In genomic region chr9:134204991-134205578, GRCh38 we compare ENCODE assay signal across 1 cellular context.
TF ChIP-seq lines count a peak whose summit lies in the region.

No MANE protein-coding gene starts in this region.

TF ChIP-seq in HepG2, 621 proteins besides CTCF, POLR2A, EP300 and RAD21 (continued from another document):
- TF ChIP-seq, protein P1, sequence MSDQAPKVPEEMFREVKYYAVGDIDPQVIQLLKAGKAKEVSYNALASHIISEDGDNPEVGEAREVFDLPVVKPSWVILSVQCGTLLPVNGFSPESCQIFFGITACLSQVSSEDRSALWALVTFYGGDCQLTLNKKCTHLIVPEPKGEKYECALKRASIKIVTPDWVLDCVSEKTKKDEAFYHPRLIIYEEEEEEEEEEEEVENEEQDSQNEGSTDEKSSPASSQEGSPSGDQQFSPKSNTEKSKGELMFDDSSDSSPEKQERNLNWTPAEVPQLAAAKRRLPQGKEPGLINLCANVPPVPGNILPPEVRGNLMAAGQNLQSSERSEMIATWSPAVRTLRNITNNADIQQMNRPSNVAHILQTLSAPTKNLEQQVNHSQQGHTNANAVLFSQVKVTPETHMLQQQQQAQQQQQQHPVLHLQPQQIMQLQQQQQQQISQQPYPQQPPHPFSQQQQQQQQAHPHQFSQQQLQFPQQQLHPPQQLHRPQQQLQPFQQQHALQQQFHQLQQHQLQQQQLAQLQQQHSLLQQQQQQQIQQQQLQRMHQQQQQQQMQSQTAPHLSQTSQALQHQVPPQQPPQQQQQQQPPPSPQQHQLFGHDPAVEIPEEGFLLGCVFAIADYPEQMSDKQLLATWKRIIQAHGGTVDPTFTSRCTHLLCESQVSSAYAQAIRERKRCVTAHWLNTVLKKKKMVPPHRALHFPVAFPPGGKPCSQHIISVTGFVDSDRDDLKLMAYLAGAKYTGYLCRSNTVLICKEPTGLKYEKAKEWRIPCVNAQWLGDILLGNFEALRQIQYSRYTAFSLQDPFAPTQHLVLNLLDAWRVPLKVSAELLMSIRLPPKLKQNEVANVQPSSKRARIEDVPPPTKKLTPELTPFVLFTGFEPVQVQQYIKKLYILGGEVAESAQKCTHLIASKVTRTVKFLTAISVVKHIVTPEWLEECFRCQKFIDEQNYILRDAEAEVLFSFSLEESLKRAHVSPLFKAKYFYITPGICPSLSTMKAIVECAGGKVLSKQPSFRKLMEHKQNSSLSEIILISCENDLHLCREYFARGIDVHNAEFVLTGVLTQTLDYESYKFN (CRISPR knock-in tag; conservative IDR thresholded peaks at IDR 0.05) = peak; percentile 73
- TF ChIP-seq, protein P2, sequence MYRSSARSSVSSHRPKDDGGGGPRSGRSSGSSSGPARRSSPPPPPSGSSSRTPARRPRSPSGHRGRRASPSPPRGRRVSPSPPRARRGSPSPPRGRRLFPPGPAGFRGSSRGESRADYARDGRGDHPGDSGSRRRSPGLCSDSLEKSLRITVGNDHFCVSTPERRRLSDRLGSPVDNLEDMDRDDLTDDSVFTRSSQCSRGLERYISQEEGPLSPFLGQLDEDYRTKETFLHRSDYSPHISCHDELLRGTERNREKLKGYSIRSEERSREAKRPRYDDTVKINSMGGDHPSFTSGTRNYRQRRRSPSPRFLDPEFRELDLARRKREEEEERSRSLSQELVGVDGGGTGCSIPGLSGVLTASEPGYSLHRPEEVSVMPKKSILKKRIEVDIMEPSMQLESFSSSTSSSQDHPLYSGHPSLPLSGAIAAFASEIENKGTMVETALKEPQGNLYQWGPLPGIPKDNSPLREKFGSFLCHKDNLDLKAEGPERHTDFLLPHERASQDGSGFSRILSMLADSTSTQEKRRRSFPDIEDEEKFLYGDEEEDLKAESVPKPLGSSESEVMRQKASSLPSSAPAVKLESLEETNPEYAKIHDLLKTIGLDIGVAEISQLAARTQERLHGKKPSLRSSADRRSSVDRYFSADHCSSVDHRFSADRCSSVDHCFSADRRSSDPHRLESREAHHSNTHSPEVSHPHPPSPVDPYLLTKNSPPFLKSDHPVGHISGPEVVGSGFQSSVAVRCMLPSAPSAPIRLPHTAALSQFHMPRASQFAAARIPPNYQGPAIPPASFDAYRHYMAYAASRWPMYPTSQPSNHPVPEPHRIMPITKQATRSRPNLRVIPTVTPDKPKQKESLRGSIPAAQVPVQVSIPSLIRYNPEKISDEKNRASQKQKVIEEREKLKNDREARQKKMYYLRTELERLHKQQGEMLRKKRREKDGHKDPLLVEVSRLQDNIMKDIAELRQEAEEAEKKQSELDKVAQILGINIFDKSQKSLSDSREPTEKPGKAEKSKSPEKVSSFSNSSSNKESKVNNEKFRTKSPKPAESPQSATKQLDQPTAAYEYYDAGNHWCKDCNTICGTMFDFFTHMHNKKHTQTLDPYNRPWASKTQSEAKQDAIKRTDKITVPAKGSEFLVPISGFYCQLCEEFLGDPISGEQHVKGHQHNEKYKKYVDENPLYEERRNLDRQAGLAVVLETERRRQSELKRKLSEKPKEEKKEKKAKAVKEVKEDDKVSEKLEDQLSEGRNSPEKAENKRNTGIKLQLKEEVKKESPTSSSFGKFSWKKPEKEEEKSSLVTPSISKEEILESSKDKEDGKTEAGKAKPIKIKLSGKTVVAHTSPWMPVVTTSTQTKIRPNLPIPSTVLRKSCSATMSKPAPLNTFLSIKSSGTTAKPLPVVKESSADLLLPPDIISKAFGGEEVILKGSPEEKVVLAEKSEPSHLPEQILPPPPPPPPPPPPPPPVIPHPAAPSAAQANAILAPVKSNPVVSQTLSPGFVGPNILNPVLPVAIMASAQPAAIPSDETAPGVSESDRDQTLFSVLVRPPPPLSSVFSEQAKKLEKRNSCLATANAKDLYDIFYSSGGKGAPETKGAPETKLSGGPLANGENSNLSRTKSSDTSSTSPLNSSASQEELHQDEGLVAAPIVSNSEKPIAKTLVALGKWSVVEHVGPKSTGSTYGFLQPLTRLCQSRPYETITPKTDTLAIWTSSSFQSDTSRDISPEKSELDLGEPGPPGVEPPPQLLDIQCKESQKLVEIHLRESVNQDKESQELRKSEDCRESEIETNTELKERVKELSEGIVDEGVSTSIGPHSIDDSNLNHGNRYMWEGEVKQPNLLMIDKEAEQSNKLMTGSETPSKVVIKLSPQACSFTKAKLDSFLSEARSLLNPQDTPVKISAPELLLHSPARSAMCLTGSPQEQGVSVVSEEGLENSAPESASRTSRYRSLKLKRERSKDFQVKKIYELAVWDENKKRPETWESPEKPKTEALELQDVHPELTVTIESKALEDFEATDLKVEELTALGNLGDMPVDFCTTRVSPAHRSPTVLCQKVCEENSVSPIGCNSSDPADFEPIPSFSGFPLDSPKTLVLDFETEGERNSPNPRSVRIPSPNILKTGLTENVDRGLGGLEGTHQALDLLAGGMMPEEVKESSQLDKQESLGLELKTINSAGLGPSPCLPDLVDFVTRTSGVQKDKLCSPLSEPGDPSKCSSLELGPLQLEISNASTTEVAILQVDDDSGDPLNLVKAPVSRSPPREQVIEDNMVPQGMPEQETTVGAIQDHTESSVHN (CRISPR knock-in tag; IDR thresholded peaks at IDR 0.05) = no peak
- TF ChIP-seq TOE1 (CRISPR knock-in tag; IDR thresholded peaks at IDR 0.05) (no peak), ZBTB38 (CRISPR knock-in tag; IDR thresholded peaks at IDR 0.05) (peak; percentile 70), HNF4A (CRISPR knock-in tag; IDR thresholded peaks at IDR 0.05) (peak; percentile 75), NR2F1 (CRISPR knock-in tag; IDR thresholded peaks at IDR 0.05) (peak; percentile 55 to 61; a peak in 3 of 4 replicates), GATAD2A (CRISPR knock-in tag; IDR thresholded peaks at IDR 0.05) (peak; percentile 49), NR2F2 (IDR thresholded peaks at IDR 0.05; ENCODE audit: borderline replicate concordance, low read depth) (no peak), SIX4 (CRISPR knock-in tag; IDR thresholded peaks at IDR 0.05) (0 out of 2 replicates have a peak, but pooled peaks have one; percentile 41), ZNF264 (CRISPR knock-in tag; IDR thresholded peaks at IDR 0.05) (no peak), ZNF766 (CRISPR knock-in tag; IDR thresholded peaks at IDR 0.05; ENCODE audit: borderline replicate concordance) (no peak), ZFP37 (CRISPR knock-in tag; IDR thresholded peaks at IDR 0.05; ENCODE audit: borderline replicate concordance) (peak; percentile 38; the same call in 1 of the 2 replicates), CCAR2 (optimal IDR thresholded peaks at IDR 0.05; ENCODE audit: low read depth, low read length) (no peak), NR3C1 (CRISPR knock-in tag; IDR thresholded peaks at IDR 0.05) (no peak), ZNF556 (CRISPR knock-in tag; IDR thresholded peaks at IDR 0.05; ENCODE audit: borderline replicate concordance) (no peak), ZNF782 (CRISPR knock-in tag; IDR thresholded peaks at IDR 0.05; ENCODE audit: borderline replicate concordance) (no peak), NCOR1 (IDR thresholded peaks at IDR 0.05; ENCODE audit: borderline replicate concordance, low read length) (0 out of 2 replicates have a peak, but pooled peaks have one; percentile 39), ZNF263 (CRISPR knock-in tag; IDR thresholded peaks at IDR 0.05) (peak; percentile 57; the same call in 1 of the 2 replicates), ZSCAN25 (CRISPR knock-in tag; IDR thresholded peaks at IDR 0.05) (peak; percentile 99), GFI1 (CRISPR knock-in tag; IDR thresholded peaks at IDR 0.05; ENCODE audit: borderline replicate concordance) (peak; percentile 86), MIXL1 (CRISPR knock-in tag; IDR thresholded peaks at IDR 0.05) (peak; percentile 75; the same call in 1 of the 2 replicates), ZNF282 (IDR thresholded peaks at IDR 0.05; ENCODE audit: partially characterized antibody) (no peak), ZNF772 (CRISPR knock-in tag; IDR thresholded peaks at IDR 0.05) (peak; percentile 56; the same call in 1 of the 2 replicates), ELF3 (CRISPR knock-in tag; IDR thresholded peaks at IDR 0.05) (peak; percentile 51; the same call in 1 of the 2 replicates)
- TF ChIP-seq, protein P3, sequence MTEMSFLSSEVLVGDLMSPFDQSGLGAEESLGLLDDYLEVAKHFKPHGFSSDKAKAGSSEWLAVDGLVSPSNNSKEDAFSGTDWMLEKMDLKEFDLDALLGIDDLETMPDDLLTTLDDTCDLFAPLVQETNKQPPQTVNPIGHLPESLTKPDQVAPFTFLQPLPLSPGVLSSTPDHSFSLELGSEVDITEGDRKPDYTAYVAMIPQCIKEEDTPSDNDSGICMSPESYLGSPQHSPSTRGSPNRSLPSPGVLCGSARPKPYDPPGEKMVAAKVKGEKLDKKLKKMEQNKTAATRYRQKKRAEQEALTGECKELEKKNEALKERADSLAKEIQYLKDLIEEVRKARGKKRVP (CRISPR knock-in tag; IDR thresholded peaks at IDR 0.05) = no peak
- TF ChIP-seq, protein P4, sequence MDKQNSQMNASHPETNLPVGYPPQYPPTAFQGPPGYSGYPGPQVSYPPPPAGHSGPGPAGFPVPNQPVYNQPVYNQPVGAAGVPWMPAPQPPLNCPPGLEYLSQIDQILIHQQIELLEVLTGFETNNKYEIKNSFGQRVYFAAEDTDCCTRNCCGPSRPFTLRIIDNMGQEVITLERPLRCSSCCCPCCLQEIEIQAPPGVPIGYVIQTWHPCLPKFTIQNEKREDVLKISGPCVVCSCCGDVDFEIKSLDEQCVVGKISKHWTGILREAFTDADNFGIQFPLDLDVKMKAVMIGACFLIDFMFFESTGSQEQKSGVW (CRISPR knock-in tag; IDR thresholded peaks at IDR 0.05; ENCODE audit: borderline replicate concordance) = no peak
- TF ChIP-seq, protein P5, sequence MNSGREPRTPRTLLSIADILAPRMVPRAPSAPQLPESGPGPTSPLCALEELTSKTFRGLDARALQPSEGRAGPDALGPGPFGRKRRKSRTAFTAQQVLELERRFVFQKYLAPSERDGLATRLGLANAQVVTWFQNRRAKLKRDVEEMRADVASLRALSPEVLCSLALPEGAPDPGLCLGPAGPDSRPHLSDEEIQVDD (CRISPR knock-in tag; IDR thresholded peaks at IDR 0.05; ENCODE audit: borderline replicate concordance) = no peak
- TF ChIP-seq, protein P6, sequence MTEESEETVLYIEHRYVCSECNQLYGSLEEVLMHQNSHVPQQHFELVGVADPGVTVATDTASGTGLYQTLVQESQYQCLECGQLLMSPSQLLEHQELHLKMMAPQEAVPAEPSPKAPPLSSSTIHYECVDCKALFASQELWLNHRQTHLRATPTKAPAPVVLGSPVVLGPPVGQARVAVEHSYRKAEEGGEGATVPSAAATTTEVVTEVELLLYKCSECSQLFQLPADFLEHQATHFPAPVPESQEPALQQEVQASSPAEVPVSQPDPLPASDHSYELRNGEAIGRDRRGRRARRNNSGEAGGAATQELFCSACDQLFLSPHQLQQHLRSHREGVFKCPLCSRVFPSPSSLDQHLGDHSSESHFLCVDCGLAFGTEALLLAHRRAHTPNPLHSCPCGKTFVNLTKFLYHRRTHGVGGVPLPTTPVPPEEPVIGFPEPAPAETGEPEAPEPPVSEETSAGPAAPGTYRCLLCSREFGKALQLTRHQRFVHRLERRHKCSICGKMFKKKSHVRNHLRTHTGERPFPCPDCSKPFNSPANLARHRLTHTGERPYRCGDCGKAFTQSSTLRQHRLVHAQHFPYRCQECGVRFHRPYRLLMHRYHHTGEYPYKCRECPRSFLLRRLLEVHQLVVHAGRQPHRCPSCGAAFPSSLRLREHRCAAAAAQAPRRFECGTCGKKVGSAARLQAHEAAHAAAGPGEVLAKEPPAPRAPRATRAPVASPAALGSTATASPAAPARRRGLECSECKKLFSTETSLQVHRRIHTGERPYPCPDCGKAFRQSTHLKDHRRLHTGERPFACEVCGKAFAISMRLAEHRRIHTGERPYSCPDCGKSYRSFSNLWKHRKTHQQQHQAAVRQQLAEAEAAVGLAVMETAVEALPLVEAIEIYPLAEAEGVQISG (CRISPR knock-in tag; IDR thresholded peaks at IDR 0.05) = no peak
